ENCODE assay signal across 1 cellular context in the genomic region with DNA sequence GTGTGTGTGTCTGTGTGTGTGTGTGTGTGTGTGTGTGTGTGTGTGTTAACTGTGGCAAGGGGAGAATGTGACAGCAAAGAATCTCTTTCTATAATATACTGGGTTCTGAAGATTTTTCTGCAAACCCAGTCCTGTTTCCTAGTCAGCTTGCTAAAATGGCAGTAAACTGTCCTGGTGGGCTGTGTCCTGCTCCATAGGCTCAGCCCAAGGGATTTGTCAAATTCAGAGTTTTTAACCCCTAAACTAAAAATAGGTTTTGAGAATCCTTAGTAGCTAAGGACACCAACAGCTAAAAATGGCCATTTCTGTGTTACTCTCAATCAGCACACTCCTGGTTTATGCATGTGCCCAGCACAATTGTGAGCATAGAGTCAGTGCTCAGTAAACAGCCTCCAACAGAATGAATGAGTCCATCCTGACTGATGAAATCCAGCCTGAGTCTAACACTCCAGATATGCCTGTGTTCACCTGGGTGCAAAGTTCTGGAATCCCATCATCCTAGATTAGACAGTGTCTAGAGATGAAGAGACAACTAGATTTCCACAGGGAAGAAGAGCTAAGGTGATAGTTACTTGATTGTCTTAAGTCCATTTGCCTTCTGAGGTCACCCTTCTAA.
A peak's percentile ranks its signal among the peaks of the same experiment; 100 is the strongest.
TF ChIP-seq lines count a peak whose summit lies in the region.

No MANE protein-coding gene starts in this region.

TF ChIP-seq in HepG2, 621 proteins besides CTCF, POLR2A, EP300 and RAD21 (continued from another document and continues in another):
- no peak for TF ChIP-seq PRDM15 (CRISPR knock-in tag; IDR thresholded peaks at IDR 0.05)
- TF ChIP-seq ZBTB42 (CRISPR knock-in tag; IDR thresholded peaks at IDR 0.05), result no peak
- TF ChIP-seq ZBTB25 (CRISPR knock-in tag; IDR thresholded peaks at IDR 0.05), result peak; percentile 78
- no peak for TF ChIP-seq HINFP (CRISPR knock-in tag; IDR thresholded peaks at IDR 0.05; ENCODE audit: low read depth)
- TF ChIP-seq ZC3H4 (CRISPR knock-in tag; IDR thresholded peaks at IDR 0.05; ENCODE audit: borderline replicate concordance), result no peak
- TF ChIP-seq ZMYM3 (CRISPR knock-in tag; IDR thresholded peaks at IDR 0.05), result peak; percentile 94
- no peak for TF ChIP-seq POLR2AphosphoS2 (IDR thresholded peaks at IDR 0.05; ENCODE audit: low read depth, low read length)
- TF ChIP-seq PAX8 (CRISPR knock-in tag; IDR thresholded peaks at IDR 0.05; ENCODE audit: borderline replicate concordance), result no peak
- TF ChIP-seq MAX (IDR thresholded peaks at IDR 0.05), result peak; percentile 76
- TF ChIP-seq, protein P1, sequence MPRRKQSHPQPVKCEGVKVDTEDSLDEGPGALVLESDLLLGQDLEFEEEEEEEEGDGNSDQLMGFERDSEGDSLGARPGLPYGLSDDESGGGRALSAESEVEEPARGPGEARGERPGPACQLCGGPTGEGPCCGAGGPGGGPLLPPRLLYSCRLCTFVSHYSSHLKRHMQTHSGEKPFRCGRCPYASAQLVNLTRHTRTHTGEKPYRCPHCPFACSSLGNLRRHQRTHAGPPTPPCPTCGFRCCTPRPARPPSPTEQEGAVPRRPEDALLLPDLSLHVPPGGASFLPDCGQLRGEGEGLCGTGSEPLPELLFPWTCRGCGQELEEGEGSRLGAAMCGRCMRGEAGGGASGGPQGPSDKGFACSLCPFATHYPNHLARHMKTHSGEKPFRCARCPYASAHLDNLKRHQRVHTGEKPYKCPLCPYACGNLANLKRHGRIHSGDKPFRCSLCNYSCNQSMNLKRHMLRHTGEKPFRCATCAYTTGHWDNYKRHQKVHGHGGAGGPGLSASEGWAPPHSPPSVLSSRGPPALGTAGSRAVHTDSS (CRISPR knock-in tag; conservative IDR thresholded peaks at IDR 0.05), result no peak
- TF ChIP-seq, protein P2, sequence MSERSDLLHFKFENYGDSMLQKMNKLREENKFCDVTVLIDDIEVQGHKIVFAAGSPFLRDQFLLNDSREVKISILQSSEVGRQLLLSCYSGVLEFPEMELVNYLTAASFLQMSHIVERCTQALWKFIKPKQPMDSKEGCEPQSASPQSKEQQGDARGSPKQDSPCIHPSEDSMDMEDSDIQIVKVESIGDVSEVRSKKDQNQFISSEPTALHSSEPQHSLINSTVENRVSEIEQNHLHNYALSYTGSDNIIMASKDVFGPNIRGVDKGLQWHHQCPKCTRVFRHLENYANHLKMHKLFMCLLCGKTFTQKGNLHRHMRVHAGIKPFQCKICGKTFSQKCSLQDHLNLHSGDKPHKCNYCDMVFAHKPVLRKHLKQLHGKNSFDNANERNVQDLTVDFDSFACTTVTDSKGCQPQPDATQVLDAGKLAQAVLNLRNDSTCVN (CRISPR knock-in tag; IDR thresholded peaks at IDR 0.05; ENCODE audit: borderline replicate concordance), result peak; percentile 99
- TF ChIP-seq ZNF205 (CRISPR knock-in tag; IDR thresholded peaks at IDR 0.05), result peak; percentile 98
- TF ChIP-seq ZNF432 (CRISPR knock-in tag; IDR thresholded peaks at IDR 0.05; ENCODE audit: borderline replicate concordance), result no peak
- no peak for TF ChIP-seq ZNF501 (CRISPR knock-in tag; IDR thresholded peaks at IDR 0.05)
- peak; percentile 91 for TF ChIP-seq MEF2D (CRISPR knock-in tag; IDR thresholded peaks at IDR 0.05)
- TF ChIP-seq ZNF674 (CRISPR knock-in tag; IDR thresholded peaks at IDR 0.05; ENCODE audit: low read depth), result no peak
- no peak for TF ChIP-seq THAP7 (CRISPR knock-in tag; IDR thresholded peaks at IDR 0.05)
- 0 out of 2 replicates have a peak, but pooled peaks have one; percentile 51 for TF ChIP-seq KDM3A (CRISPR knock-in tag; IDR thresholded peaks at IDR 0.05; ENCODE audit: low read depth)
- TF ChIP-seq MXI1 (IDR thresholded peaks at IDR 0.05; ENCODE audit: borderline replicate concordance, low read depth, low read length), result no peak; the same call in 2 of the 3 replicates
- TF ChIP-seq ZNF335 (CRISPR knock-in tag; IDR thresholded peaks at IDR 0.05), result no peak
- TF ChIP-seq CAMTA2 (CRISPR knock-in tag; IDR thresholded peaks at IDR 0.05; ENCODE audit: borderline replicate concordance), result no peak
- TF ChIP-seq CERS6 (CRISPR knock-in tag; IDR thresholded peaks at IDR 0.05), result no peak
- TF ChIP-seq ZNF770 (CRISPR knock-in tag; IDR thresholded peaks at IDR 0.05), result peak; percentile 84
- TF ChIP-seq PPARG (CRISPR knock-in tag; conservative IDR thresholded peaks at IDR 0.05), result peak; percentile 79
- TF ChIP-seq FOXA1 (IDR thresholded peaks at IDR 0.05), result peak; percentile 50; the same call in 1 of the 2 replicates
- TF ChIP-seq FOXA1 (CRISPR knock-in tag; IDR thresholded peaks at IDR 0.05), result peak; percentile 99
- TF ChIP-seq BRD4 (CRISPR knock-in tag; IDR thresholded peaks at IDR 0.05), result no peak
- peak; percentile 95 for TF ChIP-seq MIXL1 (CRISPR knock-in tag; IDR thresholded peaks at IDR 0.05)
- peak; percentile 58; the same call in 1 of the 2 replicates for TF ChIP-seq GATAD1 (CRISPR knock-in tag; IDR thresholded peaks at IDR 0.05)
- TF ChIP-seq ZNF607 (CRISPR knock-in tag; IDR thresholded peaks at IDR 0.05; ENCODE audit: borderline replicate concordance), result peak; percentile 67; the same call in 1 of the 2 replicates
- no peak for TF ChIP-seq ZNF460 (CRISPR knock-in tag; IDR thresholded peaks at IDR 0.05; ENCODE audit: borderline replicate concordance)
- TF ChIP-seq ZFP36L1 (CRISPR knock-in tag; IDR thresholded peaks at IDR 0.05), result no peak
- TF ChIP-seq, protein P3, sequence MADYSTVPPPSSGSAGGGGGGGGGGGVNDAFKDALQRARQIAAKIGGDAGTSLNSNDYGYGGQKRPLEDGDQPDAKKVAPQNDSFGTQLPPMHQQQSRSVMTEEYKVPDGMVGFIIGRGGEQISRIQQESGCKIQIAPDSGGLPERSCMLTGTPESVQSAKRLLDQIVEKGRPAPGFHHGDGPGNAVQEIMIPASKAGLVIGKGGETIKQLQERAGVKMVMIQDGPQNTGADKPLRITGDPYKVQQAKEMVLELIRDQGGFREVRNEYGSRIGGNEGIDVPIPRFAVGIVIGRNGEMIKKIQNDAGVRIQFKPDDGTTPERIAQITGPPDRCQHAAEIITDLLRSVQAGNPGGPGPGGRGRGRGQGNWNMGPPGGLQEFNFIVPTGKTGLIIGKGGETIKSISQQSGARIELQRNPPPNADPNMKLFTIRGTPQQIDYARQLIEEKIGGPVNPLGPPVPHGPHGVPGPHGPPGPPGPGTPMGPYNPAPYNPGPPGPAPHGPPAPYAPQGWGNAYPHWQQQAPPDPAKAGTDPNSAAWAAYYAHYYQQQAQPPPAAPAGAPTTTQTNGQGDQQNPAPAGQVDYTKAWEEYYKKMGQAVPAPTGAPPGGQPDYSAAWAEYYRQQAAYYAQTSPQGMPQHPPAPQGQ (CRISPR knock-in tag; IDR thresholded peaks at IDR 0.05; ENCODE audit: borderline replicate concordance), result no peak
- peak; percentile 74 for TF ChIP-seq HDAC1 (CRISPR knock-in tag; IDR thresholded peaks at IDR 0.05)
- TF ChIP-seq GABPB1 (CRISPR knock-in tag; IDR thresholded peaks at IDR 0.05), result no peak; the same call in 1 of the 2 replicates
- TF ChIP-seq, protein P4, sequence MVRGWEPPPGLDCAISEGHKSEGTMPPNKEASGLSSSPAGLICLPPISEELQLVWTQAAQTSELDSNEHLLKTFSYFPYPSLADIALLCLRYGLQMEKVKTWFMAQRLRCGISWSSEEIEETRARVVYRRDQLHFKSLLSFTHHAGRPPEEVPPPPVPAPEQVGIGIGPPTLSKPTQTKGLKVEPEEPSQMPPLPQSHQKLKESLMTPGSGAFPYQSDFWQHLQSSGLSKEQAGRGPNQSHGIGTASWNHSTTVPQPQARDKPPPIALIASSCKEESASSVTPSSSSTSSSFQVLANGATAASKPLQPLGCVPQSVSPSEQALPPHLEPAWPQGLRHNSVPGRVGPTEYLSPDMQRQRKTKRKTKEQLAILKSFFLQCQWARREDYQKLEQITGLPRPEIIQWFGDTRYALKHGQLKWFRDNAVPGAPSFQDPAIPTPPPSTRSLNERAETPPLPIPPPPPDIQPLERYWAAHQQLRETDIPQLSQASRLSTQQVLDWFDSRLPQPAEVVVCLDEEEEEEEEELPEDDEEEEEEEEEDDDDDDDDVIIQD (CRISPR knock-in tag; IDR thresholded peaks at IDR 0.05; ENCODE audit: low read depth), result peak; percentile 100
- peak; percentile 52; the same call in 1 of the 2 replicates for TF ChIP-seq MEIS2 (CRISPR knock-in tag; IDR thresholded peaks at IDR 0.05)
- peak; percentile 98 for TF ChIP-seq CEBPG (CRISPR knock-in tag; IDR thresholded peaks at IDR 0.05)
- peak; percentile 44; the same call in 1 of the 2 replicates for TF ChIP-seq GLI4 (CRISPR knock-in tag; IDR thresholded peaks at IDR 0.05; ENCODE audit: borderline replicate concordance)
- no peak for TF ChIP-seq ZZZ3 (CRISPR knock-in tag; IDR thresholded peaks at IDR 0.05; ENCODE audit: borderline replicate concordance)
- 0 out of 2 replicates have a peak, but pooled peaks have one; percentile 88 for TF ChIP-seq ZNF766 (CRISPR knock-in tag; IDR thresholded peaks at IDR 0.05; ENCODE audit: borderline replicate concordance)
- no peak for TF ChIP-seq ARNT2 (CRISPR knock-in tag; IDR thresholded peaks at IDR 0.05; ENCODE audit: low read depth)
- TF ChIP-seq FOXK2 (IDR thresholded peaks at IDR 0.05), result peak; percentile 56; the same call in 1 of the 2 replicates
- TF ChIP-seq MED13 (CRISPR knock-in tag; IDR thresholded peaks at IDR 0.05), result no peak; the same call in 1 of the 2 replicates
